In the genomic region with DNA sequence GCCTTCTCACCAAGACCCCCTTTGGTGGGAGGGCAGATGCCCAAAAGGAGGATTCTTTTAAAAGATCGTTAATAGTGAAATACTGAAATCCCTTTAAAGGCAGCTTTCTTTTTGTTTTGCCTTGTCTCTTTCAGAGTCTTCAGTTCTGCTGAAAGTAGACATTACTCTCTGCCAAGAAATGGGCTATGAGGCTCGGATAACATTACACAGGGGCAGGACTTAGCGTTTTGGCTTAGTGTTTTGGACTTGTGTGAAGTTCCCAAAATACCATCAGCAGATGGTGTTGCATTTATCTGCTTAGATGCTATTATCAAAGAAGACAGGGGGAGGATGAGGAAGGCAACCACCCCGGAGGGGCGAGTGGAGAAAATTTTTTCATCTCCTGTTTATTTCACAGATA, we compare ENCODE assay signal across 9 cellular contexts.
A peak's percentile ranks its signal among the peaks of the same experiment; 100 is the strongest.
DNase-seq lines count a peak whose midpoint lies in the region; ATAC-seq and TF ChIP-seq lines count a peak whose summit lies in the region.
"Had no signal": no experiment of that assay in that cellular context is flagged by ENCODE, and none has a peak within 500 bp of the region (broad histone marks: within the 10 kb centered on the region; RNA-seq: fewer than 3 reads in every experiment).

No MANE protein-coding gene starts in this region.

- H3K4me1 ChIP-seq in lower lobe of right lung (peaks cover 17% of the 10 kb centered on the region), tibial artery (peaks cover 0 to 42% (median 16%) of the 10 kb centered on the region in 4 donors)
- H3K4me1 ChIP-seq in CD8-positive, alpha-beta memory T cell (ENCODE audit: insufficient read depth, low read length), result no peaks in the 10 kb centered on the region

- peak overlapping the region; percentile 41 for H3K4me3 ChIP-seq in lower lobe of right lung
- peak overlapping the region; percentile 45 to 50 for H3K4me3 ChIP-seq in tibial artery
- no peak overlapping the region for H3K4me3 ChIP-seq in CD8-positive, alpha-beta memory T cell (ENCODE audit: low read length)

- H3K27ac Mint-ChIP-seq in CD8-positive, alpha-beta memory T cell, result no peak overlapping the region

- peak; percentile 74 for DNase-seq in LHCN-M2 (ENCODE audit: low read depth)
- DNase-seq in cerebellum (ENCODE audit: low spot score), result peak; percentile 65
- DNase-seq in lower lobe of right lung, result no peak
- DNase-seq in tibial artery, result no peak
- DNase-seq in HT-29 (ENCODE audit: low spot score), result no peak
- no peak for DNase-seq in activated naive CD4-positive, alpha-beta T cell treated with Interleukin-2 at 50 U/mL for 16 hours
- no peak for DNase-seq in germinal center (ENCODE audit: low spot score)
- no peak for DNase-seq in CD8-positive, alpha-beta memory T cell
- DNase-seq: islet precursor cell had no signal

- intact Hi-C loops in lower lobe of right lung (cut with DNase I) (no loop called here), tibial artery (cut with DNase I; ENCODE audit: low total_unique reads) (loop anchor here (10.0 kb wide), 1 partner anchor 89 kb away; a partner anchor contains a TSS)

- no peaks in the 10 kb centered on the region for H3K9me3 ChIP-seq in lower lobe of right lung
- H3K9me3 ChIP-seq in tibial artery, result no peaks in the 10 kb centered on the region
- no peaks in the 10 kb centered on the region for H3K9me3 ChIP-seq in CD8-positive, alpha-beta memory T cell (ENCODE audit: low read length)

- no peaks in the 10 kb centered on the region for H3K9me3 Mint-ChIP-seq in CD8-positive, alpha-beta memory T cell

- POLR2A ChIA-PET in CD8-positive, alpha-beta memory T cell (lab: Charles Lee), result no interaction called here

- no peaks in the 10 kb centered on the region for H3K4me1 Mint-ChIP-seq in CD8-positive, alpha-beta memory T cell

- H3K36me3 ChIP-seq in lower lobe of right lung (no peaks in the 10 kb centered on the region), tibial artery (no peaks in the 10 kb centered on the region)
- H3K36me3 ChIP-seq in CD8-positive, alpha-beta memory T cell (ENCODE audit: insufficient read depth, low read length), result no peaks in the 10 kb centered on the region

- CTCF ChIA-PET in CD8-positive, alpha-beta memory T cell (lab: Charles Lee), result no interaction called here

- H3K4me3 Mint-ChIP-seq in CD8-positive, alpha-beta memory T cell, result no peak overlapping the region

- no peaks in the 10 kb centered on the region for H3K36me3 Mint-ChIP-seq in CD8-positive, alpha-beta memory T cell

- peak; percentile 48 to 52 for ATAC-seq in lower lobe of right lung

- H3K27me3 Mint-ChIP-seq in CD8-positive, alpha-beta memory T cell, result peaks cover 19 to 22% of the 10 kb centered on the region in 2 donors

- TF ChIP-seq CTCF in lower lobe of right lung (IDR thresholded peaks at IDR 0.05) (no peak), tibial artery (IDR thresholded peaks at IDR 0.05) (no peak)

- no peaks in the 10 kb centered on the region for H3K27me3 ChIP-seq in lower lobe of right lung (ENCODE audit: low read depth)
- H3K27me3 ChIP-seq in tibial artery, result no peaks in the 10 kb centered on the region
- H3K27me3 ChIP-seq in CD8-positive, alpha-beta memory T cell (ENCODE audit: insufficient read depth, low read length, poor library complexity, severe bottlenecking), result no peaks in the 10 kb centered on the region

- H3K27ac ChIP-seq in lower lobe of right lung (peak overlapping the region; percentile 67), tibial artery (peak overlapping the region; percentile 79 to 84)
- H3K27ac ChIP-seq in CD8-positive, alpha-beta memory T cell (ENCODE audit: low read depth, low read length), result no peak overlapping the region

Comparison
In these comparisons a context has a peak if more than half of its experiments do, and no peak if none do; other contexts are left out.
1. DNase-seq: peak in LHCN-M2 (single experiment) and cerebellum (single experiment); none in lower lobe of right lung (single experiment), tibial artery (0 of 2), HT-29 (single experiment), activated naive CD4-positive, alpha-beta T cell treated with Interleukin-2 at 50 U/mL for 16 hours (single experiment), germinal center (single experiment) and CD8-positive, alpha-beta memory T cell (0 of 5).